Comparison of ENCODE assay signal across 19 cellular contexts in genomic region chr1:176754663-176755062, GRCh38.
A peak's percentile ranks its signal among the peaks of the same experiment; 100 is the strongest.
DNase-seq lines count a peak whose midpoint lies in the region; ATAC-seq and TF ChIP-seq lines count a peak whose summit lies in the region.
"Had no signal": no experiment of that assay in that cellular context is flagged by ENCODE, and none has a peak within 500 bp of the region (broad histone marks: within the 10 kb centered on the region; RNA-seq: fewer than 3 reads in every experiment).

No MANE protein-coding gene starts in this region.

- 17% methylated on average over 2 of the region's 2 CpGs for WGBS in SK-N-SH (ENCODE audit: low lambda C conversion rate)
- WGBS in tibial nerve, 2 donors, result 50 to 75% methylated on average over 2 of the region's 2 CpGs

- H3K36me3 ChIP-seq in SK-N-SH (replicated peaks in 1 of 2; ENCODE audit: control insufficient read depth in 1 of 2, insufficient read depth in 2 of 2, low read length in 1 of 2) (no peaks in the 10 kb centered on the region), neural progenitor cell (no peaks in the 10 kb centered on the region), tibial nerve (no peaks in the 10 kb centered on the region)
- H3K36me3 ChIP-seq: BLaER1 treated with 17β-estradiol and CSF1 and Interleukin-3, amounts not matched to agents 10 nM and 100 nM had no signal

- peaks cover 5% of the 10 kb centered on the region for H3K4me1 Mint-ChIP-seq in neural progenitor cell
- H3K4me1 Mint-ChIP-seq: CD4-positive, CD25-positive, alpha-beta regulatory T cell had no signal

- no peaks in the 10 kb centered on the region for H3K9me3 Mint-ChIP-seq in neural progenitor cell

- no peak overlapping the region for H3K27ac Mint-ChIP-seq in neural progenitor cell
- H3K27ac Mint-ChIP-seq: CD4-positive, CD25-positive, alpha-beta regulatory T cell; HFFc6 had no signal

- H3K9me2 ChIP-seq in SK-N-SH, result no peaks in the 10 kb centered on the region

- H3K36me3 Mint-ChIP-seq in neural progenitor cell, result no peaks in the 10 kb centered on the region
- H3K36me3 Mint-ChIP-seq: CD4-positive, CD25-positive, alpha-beta regulatory T cell had no signal

- no peak for ATAC-seq in SK-N-SH treated with all-trans-retinoic acid at 6 μM for 48 hours
- ATAC-seq: HepG2 had no signal

- H3K79me2 ChIP-seq in SK-N-SH (ENCODE audit: insufficient read depth) (no peaks in the 10 kb centered on the region), neural progenitor cell (ENCODE audit: low read depth) (no peaks in the 10 kb centered on the region)

- CTCF ChIA-PET in SK-N-SH (lab: Yijun Ruan, JAX), result interaction anchor here (1.1 to 2.0 kb wide), 3 partner anchors 9 to 195 kb away, joined by 3 to 4 read pairs (median 3); no protein-coding TSS in a partner anchor

- H3K9me3 ChIP-seq in SK-N-SH (no peaks in the 10 kb centered on the region), neural progenitor cell (ENCODE audit: low read depth) (no peaks in the 10 kb centered on the region), tibial nerve (peaks cover 0 to 4% (median 0%) of the 10 kb centered on the region in 4 donors)
- H3K9me3 ChIP-seq: BLaER1 treated with 17β-estradiol and CSF1 and Interleukin-3, amounts not matched to agents 10 nM and 100 nM had no signal

- H2AFZ ChIP-seq in SK-N-SH (ENCODE audit: low read depth) (no peak overlapping the region), neural progenitor cell (replicated peaks) (no peak overlapping the region)

- H3K4me3 ChIP-seq in SK-N-SH (ENCODE audit: low read depth in 2 of 2, low read length in 1 of 2) (no peak overlapping the region), neural progenitor cell (no peak overlapping the region), tibial nerve (no peak overlapping the region)
- H3K4me3 ChIP-seq: BLaER1 treated with 17β-estradiol and CSF1 and Interleukin-3, amounts not matched to agents 10 nM and 100 nM had no signal

- TF ChIP-seq RAD21 in SK-N-SH (IDR thresholded peaks at IDR 0.05; ENCODE audit: low read length), result no peak

- TF ChIP-seq CTCF in SK-N-SH (IDR thresholded peaks at IDR 0.05), result no peak
- TF ChIP-seq CTCF in neural progenitor cell (IDR thresholded peaks at IDR 0.05), result no peak
- no peak for TF ChIP-seq CTCF in tibial nerve (IDR thresholded peaks at IDR 0.05)

- H3K27me3 ChIP-seq in SK-N-SH (ENCODE audit: insufficient read depth), result no peaks in the 10 kb centered on the region
- H3K27me3 ChIP-seq in neural progenitor cell, result no peaks in the 10 kb centered on the region
- H3K27me3 ChIP-seq in tibial nerve, result no peaks in the 10 kb centered on the region
- H3K27me3 ChIP-seq: BLaER1 treated with 17β-estradiol and CSF1 and Interleukin-3, amounts not matched to agents 10 nM and 100 nM had no signal

- TF ChIP-seq POLR2A in tibial nerve (IDR thresholded peaks at IDR 0.05), result no peak

- POLR2A ChIA-PET in SK-N-SH (lab: Yijun Ruan, JAX), result no interaction called here

- H4K20me1 ChIP-seq in SK-N-SH (ENCODE audit: insufficient read depth) (no peaks in the 10 kb centered on the region), neural progenitor cell (ENCODE audit: low read depth) (no peaks in the 10 kb centered on the region)
- H4K20me1 ChIP-seq: BLaER1 treated with 17β-estradiol and CSF1 and Interleukin-3, amounts not matched to agents 10 nM and 100 nM had no signal

- TF ChIP-seq EP300 in SK-N-SH (IDR thresholded peaks at IDR 0.05; ENCODE audit: borderline replicate concordance in 1 of 2, low read depth in 1 of 2, low read length in 1 of 2), result 0 out of 4 replicates have a peak, but pooled peaks of 1 of the 2 experiments have one; percentile 22
- no peak for TF ChIP-seq EP300 in tibial nerve (IDR thresholded peaks at IDR 0.05)

- H3K4me3 Mint-ChIP-seq in neural progenitor cell, result no peak overlapping the region
- H3K4me3 Mint-ChIP-seq: CD4-positive, CD25-positive, alpha-beta regulatory T cell; HFFc6 had no signal

- DNase-seq in SK-N-SH (peak; percentile 22), NCI-H1694 treated with DMSO at 0.1 percent for 48 hours (lab: John Stamatoyannopoulos, UW) (peak; percentile 81), OCI-M1 (lab: John Stamatoyannopoulos, UW) (peak; percentile 56), pons (ENCODE audit: low spot score) (peak; percentile 9), neural progenitor cell (ENCODE audit: low spot score) (no peak), tibial nerve (ENCODE audit: low spot score in 2 of 2) (no peak), retina (no peak)
- DNase-seq: 8988T; AML-193; Calu3; CD4-positive, CD25-positive, alpha-beta regulatory T cell; DMS153; DND-41; GF-D8; HCEC 1CT; HFFc6 had no signal

- no peaks in the 10 kb centered on the region for H3F3A ChIP-seq in SK-N-SH (replicated peaks; ENCODE audit: insufficient read depth)
- no peaks in the 10 kb centered on the region for H3F3A ChIP-seq in neural progenitor cell (ENCODE audit: low read depth)

- H3K9ac ChIP-seq in SK-N-SH, result no peak overlapping the region
- H3K9ac ChIP-seq in neural progenitor cell, result no peak overlapping the region
- H3K9ac ChIP-seq: BLaER1 treated with 17β-estradiol and CSF1 and Interleukin-3, amounts not matched to agents 10 nM and 100 nM had no signal

- H3K27ac ChIP-seq in SK-N-SH (ENCODE audit: low read depth in 2 of 2, low read length in 1 of 2), result no peak overlapping the region
- no peak overlapping the region for H3K27ac ChIP-seq in neural progenitor cell
- no peak overlapping the region for H3K27ac ChIP-seq in tibial nerve
- H3K27ac ChIP-seq: BLaER1 treated with 17β-estradiol and CSF1 and Interleukin-3, amounts not matched to agents 10 nM and 100 nM had no signal

- H3K4me2 ChIP-seq in SK-N-SH (no peak overlapping the region), neural progenitor cell (no peak overlapping the region)
- H3K4me2 ChIP-seq: BLaER1 treated with 17β-estradiol and CSF1 and Interleukin-3, amounts not matched to agents 10 nM and 100 nM had no signal

- no peaks in the 10 kb centered on the region for H3K27me3 Mint-ChIP-seq in neural progenitor cell (ENCODE audit: insufficient read depth, low read depth)
- H3K27me3 Mint-ChIP-seq: CD4-positive, CD25-positive, alpha-beta regulatory T cell had no signal

- H3K4me1 ChIP-seq in SK-N-SH (ENCODE audit: control insufficient read depth in 1 of 2, insufficient read depth in 2 of 2, low read depth in 1 of 2, low read length in 1 of 2) (peaks cover 0 to 3% of the 10 kb centered on the region in 2 experiments; a peak in 1 of 4 replicates), neural progenitor cell (no peaks in the 10 kb centered on the region), tibial nerve (no peaks in the 10 kb centered on the region)
- H3K4me1 ChIP-seq: BLaER1 treated with 17β-estradiol and CSF1 and Interleukin-3, amounts not matched to agents 10 nM and 100 nM had no signal

TF ChIP-seq in SK-N-SH, 30 proteins besides CTCF, POLR2A, EP300 and RAD21:
- no peak for TF ChIP-seq ZBTB33 (IDR thresholded peaks at IDR 0.05; ENCODE audit: borderline replicate concordance, low read depth)
- no peak for TF ChIP-seq JUND (IDR thresholded peaks at IDR 0.05)
- no peak for TF ChIP-seq SIN3A (IDR thresholded peaks at IDR 0.05; ENCODE audit: borderline replicate concordance, low read depth, low read length)
- TF ChIP-seq TAF1 (IDR thresholded peaks at IDR 0.05; ENCODE audit: borderline replicate concordance, low read depth, low read length), result no peak
- TF ChIP-seq FOXM1 (IDR thresholded peaks at IDR 0.05; ENCODE audit: low read depth), result no peak
- TF ChIP-seq FOXJ3 (CRISPR knock-in tag; IDR thresholded peaks at IDR 0.05), result no peak
- no peak for TF ChIP-seq POLR2AphosphoS5 (IDR thresholded peaks at IDR 0.05; ENCODE audit: low read depth, low read length)

TF ChIP-seq in SK-N-SH treated with all-trans-retinoic acid at 6 μM for 48 hours, 23 proteins besides CTCF, POLR2A, EP300 and RAD21 (continues in another document):
- TF ChIP-seq ZNF565 (CRISPR knock-in tag; conservative IDR thresholded peaks at IDR 0.05; ENCODE audit: low read depth) (no peak), PPARA (CRISPR knock-in tag; IDR thresholded peaks at IDR 0.05; ENCODE audit: borderline replicate concordance) (no peak), ZNF70 (CRISPR knock-in tag; IDR thresholded peaks at IDR 0.05) (no peak), TSHZ2 (CRISPR knock-in tag; IDR thresholded peaks at IDR 0.05) (no peak), ISL1 (CRISPR knock-in tag; IDR thresholded peaks at IDR 0.05) (no peak), GLIS3 (CRISPR knock-in tag; IDR thresholded peaks at IDR 0.05) (no peak), TCF4 (CRISPR knock-in tag; IDR thresholded peaks at IDR 0.05; ENCODE audit: borderline replicate concordance) (no peak), ZC3H10 (CRISPR knock-in tag; IDR thresholded peaks at IDR 0.05) (no peak), OSR1 (CRISPR knock-in tag; IDR thresholded peaks at IDR 0.05) (no peak), BACH2 (CRISPR knock-in tag; IDR thresholded peaks at IDR 0.05; ENCODE audit: borderline replicate concordance) (no peak)

Comparison
In these comparisons a context has a peak if more than half of its experiments do, and no peak if none do; other contexts are left out.
1. DNase-seq: peak in SK-N-SH (single experiment), NCI-H1694 treated with DMSO at 0.1 percent for 48 hours (single experiment), OCI-M1 (single experiment) and pons (single experiment); none in neural progenitor cell (single experiment), tibial nerve (0 of 2) and retina (single experiment).